Comparison of ENCODE assay signal across 6 cellular contexts in the genomic region with DNA sequence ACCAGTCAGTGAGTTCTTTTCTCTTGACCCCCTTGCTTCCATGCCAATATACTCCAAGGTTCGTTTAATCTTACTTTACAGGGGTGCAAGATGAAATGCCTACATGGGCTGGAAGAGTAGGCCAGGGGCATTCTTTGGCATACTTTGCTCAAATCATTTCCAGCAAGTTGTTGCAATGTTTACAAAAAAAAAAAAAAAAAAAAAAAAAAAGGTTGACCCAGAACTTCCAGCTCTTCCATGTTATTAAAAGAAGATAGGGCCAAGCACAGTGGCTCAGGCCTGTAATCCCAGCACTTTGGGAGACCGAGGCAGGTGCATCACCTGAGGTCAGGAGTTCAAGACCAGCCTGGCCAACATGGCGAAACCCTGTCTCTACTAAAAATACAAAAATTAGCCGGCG. TPM values are rescaled to one million over a fixed set of nuclear protein-coding genes. Genes with fewer than 3 reads are reported as not detected.
DNase-seq lines count a peak whose midpoint lies in the region; ATAC-seq and TF ChIP-seq lines count a peak whose summit lies in the region.
"Not testable (repeated sequence)": the region's sequence is repeated elsewhere in the genome, so short reads cannot be mapped to it uniquely, and the experiment has no call there.

No MANE protein-coding gene starts in this region.

- TF ChIP-seq CTCF in WTC11 (IDR thresholded peaks at IDR 0.05); endodermal cell (conservative IDR thresholded peaks at IDR 0.05); right lobe of liver (IDR thresholded peaks at IDR 0.05); osteocyte (IDR thresholded peaks at IDR 0.05): not testable (repeated sequence)

- not testable (repeated sequence) for H3K9ac ChIP-seq in HUES48 (ENCODE audit: low read depth, low read length); endodermal cell (ENCODE audit: extremely low read depth, low read length, poor library complexity, severe bottlenecking)
- peak overlapping the region; percentile 50 for H3K9ac ChIP-seq in iPS-15b (ENCODE audit: low read depth, low read length)

- not testable (repeated sequence) for H3K4me3 ChIP-seq in HUES48 (ENCODE audit: low read depth, low read length); endodermal cell (ENCODE audit: low read length); iPS-15b (ENCODE audit: low read depth, low read length); right lobe of liver

- not testable (repeated sequence) for H3K36me3 Mint-ChIP-seq in WTC11; osteocyte (ENCODE audit: unreplicated experiment)
- H3K36me3 Mint-ChIP-seq in endodermal cell (ENCODE audit: low read depth): peaks cover 22% of the 10 kb centered on the region

- CTCF ChIA-PET in WTC11 (lab: Charles Lee): not testable (repeated sequence)

- H3K9me3 ChIP-seq in HUES48 (ENCODE audit: control insufficient read depth, insufficient read depth, low read length); endodermal cell (ENCODE audit: control insufficient read depth, low read length); iPS-15b (ENCODE audit: control insufficient read depth, insufficient read depth, low read length); right lobe of liver: not testable (repeated sequence)

- H3K9me3 Mint-ChIP-seq in WTC11; endodermal cell; osteocyte (ENCODE audit: unreplicated experiment): not testable (repeated sequence)

- not testable (repeated sequence) for H3K27me3 ChIP-seq in HUES48 (ENCODE audit: control insufficient read depth, insufficient read depth, low read length); endodermal cell (ENCODE audit: control insufficient read depth, insufficient read depth, low read length, poor library complexity, severe bottlenecking); iPS-15b (ENCODE audit: control insufficient read depth, insufficient read depth, low read length); right lobe of liver

- peak overlapping the region; percentile 0 for H3K27ac ChIP-seq in HUES48 (ENCODE audit: low read depth, low read length)
- H3K27ac ChIP-seq in endodermal cell (ENCODE audit: low read depth, low read length): not testable (repeated sequence)
- peak overlapping the region in 2 of 3 donors; percentile 3 to 46 for H3K27ac ChIP-seq in right lobe of liver

- ATAC-seq in WTC11: not testable (repeated sequence)
- ATAC-seq in right lobe of liver: peak in 3 of 4 donors; percentile 62 to 68 (median 63)

- intact Hi-C loops in right lobe of liver (cut with DNase I): not testable (repeated sequence)

- H3K36me3 ChIP-seq in HUES48 (ENCODE audit: control insufficient read depth, insufficient read depth, low read length); iPS-15b (ENCODE audit: control insufficient read depth, insufficient read depth, low read length); right lobe of liver: not testable (repeated sequence)
- peaks cover 25% of the 10 kb centered on the region for H3K36me3 ChIP-seq in endodermal cell (ENCODE audit: control insufficient read depth, insufficient read depth, low read length)

- POLR2A ChIA-PET in WTC11 (lab: Charles Lee): not testable (repeated sequence)

- 83 to 95% methylated on average over 3 to 5 of the region's 5 CpGs for WGBS in endodermal cell (ENCODE audit: insufficient coverage in 1 of 2, insufficient read length in 1 of 2), 2 experiments
- 53% methylated on average over 4 of the region's 5 CpGs for WGBS in right lobe of liver (ENCODE audit: insufficient coverage, low coverage, low lambda C conversion rate, missing lambda C conversion rate)

- H3K4me3 Mint-ChIP-seq in WTC11; endodermal cell; osteocyte (ENCODE audit: unreplicated experiment): not testable (repeated sequence)

- H3K4me1 Mint-ChIP-seq in WTC11 (peaks cover 61% of the 10 kb centered on the region), endodermal cell (peaks cover 28% of the 10 kb centered on the region)
- H3K4me1 Mint-ChIP-seq in osteocyte (ENCODE audit: unreplicated experiment): not testable (repeated sequence)

- not testable (repeated sequence) for H3K27me3 Mint-ChIP-seq in WTC11 (ENCODE audit: low read depth); endodermal cell (ENCODE audit: insufficient read depth); osteocyte (ENCODE audit: unreplicated experiment)

- not testable (repeated sequence) for TF ChIP-seq POLR2A in right lobe of liver (IDR thresholded peaks at IDR 0.05)

- H3K27ac Mint-ChIP-seq in WTC11: peak overlapping the region; percentile 99
- peak overlapping the region; percentile 93 for H3K27ac Mint-ChIP-seq in endodermal cell
- H3K27ac Mint-ChIP-seq in osteocyte (ENCODE audit: unreplicated experiment): peak overlapping the region; percentile 9

- DNase-seq in WTC11 (ENCODE audit: low spot score); right lobe of liver; osteocyte (ENCODE audit: extremely low spot score, unreplicated experiment): not testable (repeated sequence)
- DNase-seq in endodermal cell: peak; percentile 13

- H3K4me1 ChIP-seq in HUES48 (ENCODE audit: control insufficient read depth, insufficient read depth, low read length) (peaks cover 46% of the 10 kb centered on the region), iPS-15b (ENCODE audit: control insufficient read depth, insufficient read depth, low read length) (peaks cover 29% of the 10 kb centered on the region), right lobe of liver (peaks cover 0 to 12% (median 3%) of the 10 kb centered on the region in 4 donors)
- not testable (repeated sequence) for H3K4me1 ChIP-seq in endodermal cell (ENCODE audit: control insufficient read depth, insufficient read depth, low read length)

TF ChIP-seq in WTC11, 78 proteins besides CTCF, POLR2A, EP300 and RAD21:
- 0 out of 2 replicates have a peak, but pooled peaks have one; percentile 15 for TF ChIP-seq GABPB1 (CRISPR knock-in tag; IDR thresholded peaks at IDR 0.05)

RNA-seq across cellular contexts. Expression of a gene that starts 8.1 kb away (rescaled TPM):
- 30.9 to 34.1 TPM (median 33.2 TPM) in 3 replicates for total RNA-seq in WTC11 (2021)
- 10 to 100 TPM; 27.6 to 35.2 TPM for total RNA-seq in endodermal cell
- polyA plus RNA-seq in endodermal cell (2013, experiment 1 of 2): 4.6 TPM
- 6.0 TPM for polyA plus RNA-seq in endodermal cell (2013, experiment 2 of 2)
- total RNA-seq in right lobe of liver: 1 to 10 TPM; 5.2 to 9.0 (median 8.2) TPM
- 16.2 and 18.9 TPM in 2 replicates for total RNA-seq in osteocyte

Comparison
In these comparisons a context has a peak if more than half of its experiments do, and no peak if none do; other contexts are left out.
1. H3K27ac Mint-ChIP-seq: peak in every context shown above with its lines; median percentile 99 in WTC11; 93 in endodermal cell; 9 in osteocyte.